ENCODE assay signal across 9 cellular contexts in genomic region chr2:183093857-183094657, GRCh38. TPM values are rescaled to one million over a fixed set of nuclear protein-coding genes. Genes with fewer than 3 reads are reported as not detected.
DNase-seq lines count a peak whose midpoint lies in the region; ATAC-seq and TF ChIP-seq lines count a peak whose summit lies in the region.
"Had no signal": no experiment of that assay in that cellular context is flagged by ENCODE, and none has a peak within 500 bp of the region (broad histone marks: within the 10 kb centered on the region; RNA-seq: fewer than 3 reads in every experiment).

No MANE protein-coding gene starts in this region.

- H3K27ac Mint-ChIP-seq in chondrocyte (ENCODE audit: unreplicated experiment): peak overlapping the region; percentile 41
- H3K27ac Mint-ChIP-seq in activated CD4-positive, alpha-beta memory T cell treated with anti-CD3 and anti-CD28 coated beads, Interleukin-2, amount 10 ng/mL, durations not matched to agents 7 days and 5 days: no peak overlapping the region
- H3K27ac Mint-ChIP-seq: naive B cell had no signal

- CTCF ChIA-PET in activated CD4-positive, alpha-beta memory T cell treated with anti-CD3 and anti-CD28 coated beads, Interleukin-2, amount 10 ng/mL, durations not matched to agents 7 days and 5 days (lab: Charles Lee): no interaction called here

- no peaks in the 10 kb centered on the region for H3K27me3 Mint-ChIP-seq in chondrocyte (ENCODE audit: low read depth)
- H3K27me3 Mint-ChIP-seq in activated CD4-positive, alpha-beta memory T cell treated with anti-CD3 and anti-CD28 coated beads, Interleukin-2, amount 10 ng/mL, durations not matched to agents 7 days and 5 days: no peaks in the 10 kb centered on the region
- H3K27me3 Mint-ChIP-seq: naive B cell had no signal

- TF ChIP-seq CTCF in chondrocyte (IDR thresholded peaks at IDR 0.05): peak; percentile 71

- DNase-seq in EL: peak; percentile 57
- no peak for DNase-seq in chondrocyte (ENCODE audit: low spot score)
- DNase-seq in activated CD4-positive, alpha-beta memory T cell treated with anti-CD3 and anti-CD28 coated beads, Interleukin-2, amount 10 ng/mL, durations not matched to agents 7 days and 5 days: no peak
- DNase-seq in SHP77 treated with DMSO at 0.1 percent for 48 hours (lab: John Stamatoyannopoulos, UW): no peak
- no peak for DNase-seq in germinal center (ENCODE audit: low spot score)
- no peak for DNase-seq in activated gamma-delta T cell (lab: John Stamatoyannopoulos, UW)
- DNase-seq: naive B cell had no signal

- H3K4me3 Mint-ChIP-seq in chondrocyte (ENCODE audit: unreplicated experiment): no peak overlapping the region
- H3K4me3 Mint-ChIP-seq in activated CD4-positive, alpha-beta memory T cell treated with anti-CD3 and anti-CD28 coated beads, Interleukin-2, amount 10 ng/mL, durations not matched to agents 7 days and 5 days: no peak overlapping the region
- H3K4me3 Mint-ChIP-seq: naive B cell had no signal

- POLR2A ChIA-PET in activated CD4-positive, alpha-beta memory T cell treated with anti-CD3 and anti-CD28 coated beads, Interleukin-2, amount 10 ng/mL, durations not matched to agents 7 days and 5 days (lab: Charles Lee): no interaction called here

- peak; percentile 86 for ATAC-seq in GM19468 (IDR thresholded peaks at IDR 0.05; ENCODE audit: extremely low read depth, unreplicated experiment)
- ATAC-seq in HG03139 (IDR thresholded peaks at IDR 0.05; ENCODE audit: unreplicated experiment): peak; percentile 82

- peaks cover 10% of the 10 kb centered on the region for H3K4me1 Mint-ChIP-seq in chondrocyte (ENCODE audit: low read depth)
- H3K4me1 Mint-ChIP-seq in activated CD4-positive, alpha-beta memory T cell treated with anti-CD3 and anti-CD28 coated beads, Interleukin-2, amount 10 ng/mL, durations not matched to agents 7 days and 5 days: peaks cover 3% of the 10 kb centered on the region
- H3K4me1 Mint-ChIP-seq: naive B cell had no signal

- peaks cover 3% of the 10 kb centered on the region for H3K36me3 Mint-ChIP-seq in chondrocyte (ENCODE audit: low read depth)
- no peaks in the 10 kb centered on the region for H3K36me3 Mint-ChIP-seq in activated CD4-positive, alpha-beta memory T cell treated with anti-CD3 and anti-CD28 coated beads, Interleukin-2, amount 10 ng/mL, durations not matched to agents 7 days and 5 days (ENCODE audit: low read depth)
- H3K36me3 Mint-ChIP-seq: naive B cell had no signal

- H3K9me3 Mint-ChIP-seq in chondrocyte (ENCODE audit: low read depth): no peaks in the 10 kb centered on the region
- H3K9me3 Mint-ChIP-seq in activated CD4-positive, alpha-beta memory T cell treated with anti-CD3 and anti-CD28 coated beads, Interleukin-2, amount 10 ng/mL, durations not matched to agents 7 days and 5 days: no peaks in the 10 kb centered on the region
- H3K9me3 Mint-ChIP-seq: naive B cell had no signal

RNA-seq across cellular contexts. Expression of gene DUSP19, which starts 15.5 kb away (rescaled TPM):
- 4.1 to 6.6 TPM (median 4.3 TPM) in 3 replicates for total RNA-seq in chondrocyte
- total RNA-seq in activated CD4-positive, alpha-beta memory T cell treated with anti-CD3 and anti-CD28 coated beads, Interleukin-2, amount 10 ng/mL, durations not matched to agents 7 days and 5 days: 1 to 10 TPM in 1 of 2 experiments, under 1 TPM in 1; 0.93 to 1.1 TPM

RNA-seq across cellular contexts. Expression of gene NUP35, which starts 30.2 kb away (rescaled TPM):
- total RNA-seq in chondrocyte: 7.5 to 9.8 TPM (median 8.5 TPM) in 3 replicates
- total RNA-seq in activated CD4-positive, alpha-beta memory T cell treated with anti-CD3 and anti-CD28 coated beads, Interleukin-2, amount 10 ng/mL, durations not matched to agents 7 days and 5 days: 10 to 100 TPM; 15.5 to 15.9 TPM

RNA-seq across cellular contexts. Expression of gene NCKAP1, which starts 55.8 kb away (rescaled TPM):
- total RNA-seq in chondrocyte: 164 to 189 TPM (median 186 TPM) in 3 replicates
- 1 to 10 TPM; 4.1 to 4.3 TPM for total RNA-seq in activated CD4-positive, alpha-beta memory T cell treated with anti-CD3 and anti-CD28 coated beads, Interleukin-2, amount 10 ng/mL, durations not matched to agents 7 days and 5 days

Comparison
In these comparisons a context has a peak if more than half of its experiments do, and no peak if none do; other contexts are left out.
1. RNA of gene NCKAP1, which starts 55.8 kb away (total RNA-seq): 164 to 189 TPM in chondrocyte; 4.1 to 4.3 TPM in activated CD4-positive, alpha-beta memory T cell treated with anti-CD3 and anti-CD28 coated beads, Interleukin-2, amount 10 ng/mL, durations not matched to agents 7 days and 5 days; every median in the first group is over 10 times any median in the second.